ENCODE assay signal across 10 cellular contexts in the genomic region with DNA sequence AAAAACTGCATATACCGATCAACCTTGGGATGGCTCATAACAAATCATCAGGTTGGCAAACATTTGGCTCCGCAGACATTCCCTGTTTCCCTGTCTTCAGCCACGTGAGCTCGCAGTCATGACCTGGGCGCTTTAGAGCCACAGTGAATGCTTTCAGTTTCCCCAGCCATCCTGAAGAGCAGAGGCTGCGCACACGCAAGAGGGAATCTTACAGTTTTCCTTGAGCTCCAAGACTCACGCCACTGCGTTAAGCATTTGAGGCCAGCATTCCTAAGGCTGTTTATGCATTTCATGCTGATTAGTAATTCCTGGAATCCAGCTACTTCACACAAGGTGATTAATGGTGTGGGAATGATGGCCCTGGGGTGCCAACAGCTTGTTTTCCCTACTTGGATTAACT.
DNase-seq lines count a peak whose midpoint lies in the region; ATAC-seq, FAIRE-seq and TF ChIP-seq lines count a peak whose summit lies in the region.
"Had no signal": no experiment of that assay in that cellular context is flagged by ENCODE, and none has a peak within 500 bp of the region (broad histone marks: within the 10 kb centered on the region; RNA-seq: fewer than 3 reads in every experiment).

No MANE protein-coding gene starts in this region.

- peak; percentile 75 for FAIRE-seq in endothelial cell of umbilical vein (lab: Jason Lieb, UNC)

- no peak overlapping the region for H3K4me3 ChIP-seq in AG09309 (ENCODE audit: control insufficient read depth, low read depth, low read length)
- H3K4me3 ChIP-seq in endothelial cell of umbilical vein (replicated peaks in 1 of 3; ENCODE audit: insufficient read depth in 1 of 3, low read depth in 1 of 3, low read length in 3 of 3), result no peak overlapping the region
- H3K4me3 ChIP-seq in muscle layer of duodenum (ENCODE audit: low read depth in 1 of 2, low read length in 2 of 2), result no peak overlapping the region

- H3K27me3 ChIP-seq in endothelial cell of umbilical vein (ENCODE audit: control insufficient read depth in 2 of 2, insufficient read depth in 2 of 2, low read length in 2 of 2), result no peaks in the 10 kb centered on the region
- no peaks in the 10 kb centered on the region for H3K27me3 ChIP-seq in muscle layer of duodenum (ENCODE audit: low read depth, low read length)

- H4K20me1 ChIP-seq in endothelial cell of umbilical vein (replicated peaks; ENCODE audit: control insufficient read depth, extremely low read depth, insufficient read depth, low read length), result no peaks in the 10 kb centered on the region

- intact Hi-C loops in endothelial cell of umbilical vein (cut with micrococcal nuclease), result loop anchor here (2.0 kb wide), 1 partner anchor 90 kb away; no protein-coding TSS in a partner anchor

- peaks cover 46% of the 10 kb centered on the region for H3K4me1 ChIP-seq in endothelial cell of umbilical vein (ENCODE audit: control insufficient read depth, extremely low read depth, insufficient read depth, low read length)
- peaks cover 0 to 4% of the 10 kb centered on the region in 2 donors for H3K4me1 ChIP-seq in muscle layer of duodenum (ENCODE audit: control insufficient read depth in 1 of 2, insufficient read depth in 2 of 2, low read length in 2 of 2)

- peaks cover 6% of the 10 kb centered on the region for H3K79me2 ChIP-seq in endothelial cell of umbilical vein (ENCODE audit: control insufficient read depth, insufficient read depth, low read length)

- no peak for ATAC-seq in GM18870 (IDR thresholded peaks at IDR 0.05; ENCODE audit: unreplicated experiment)
- no peak for ATAC-seq in HG02981 (IDR thresholded peaks at IDR 0.05; ENCODE audit: unreplicated experiment)
- no peak for ATAC-seq in GM19328 (IDR thresholded peaks at IDR 0.05; ENCODE audit: unreplicated experiment)

- H3K4me2 ChIP-seq in endothelial cell of umbilical vein (ENCODE audit: insufficient read depth, low read length), result no peak overlapping the region

- BruUV-seq in endothelial cell of umbilical vein (replicated peaks; lab: Mats Ljungman, UMichigan), result no TSS peak

- POLR2A ChIA-PET in endothelial cell of umbilical vein (lab: Charles Lee), result interaction anchor here (0.6 kb wide), 2 partner anchors 87 to 121 kb away, joined by 4 read pairs; no protein-coding TSS in a partner anchor

- H2AFZ ChIP-seq in endothelial cell of umbilical vein (ENCODE audit: low read depth, low read length), result no peak overlapping the region

- no peak for TF ChIP-seq POLR2A in endothelial cell of umbilical vein (IDR thresholded peaks at IDR 0.05; ENCODE audit: low read depth, low read length)

- H3K36me3 ChIP-seq in endothelial cell of umbilical vein (ENCODE audit: control insufficient read depth in 2 of 2, extremely low read depth in 1 of 2, insufficient read depth in 2 of 2, low read length in 2 of 2) (peaks cover 0 to 2% of the 10 kb centered on the region in 2 experiments), muscle layer of duodenum (ENCODE audit: control insufficient read depth in 1 of 2, insufficient read depth in 2 of 2, low read length in 2 of 2) (peaks cover 0 to 7% of the 10 kb centered on the region in 2 donors)

- DNase-seq in AG09309 (ENCODE audit: low read depth), result peak; percentile 99
- peak; percentile 99 for DNase-seq in NCI-H226
- DNase-seq in endothelial cell of umbilical vein (ENCODE audit: low read depth, low spot score), result peak; percentile 24
- no peak for DNase-seq in NCI-H1048 (lab: John Stamatoyannopoulos, UW)
- DNase-seq: stimulated activated CD4-positive, alpha-beta T cell treated with anti-CD3 and anti-CD28 coated beads, Interleukin-4, amount 100 ng/mL, for 4 hours had no signal

- H3K27ac ChIP-seq in endothelial cell of umbilical vein (ENCODE audit: insufficient read depth, low read depth, low read length) (peak overlapping the region; percentile 94), muscle layer of duodenum (ENCODE audit: low read length) (peak overlapping the region; percentile 52)

- dilution Hi-C loops in endothelial cell of umbilical vein (cut with MboI; ENCODE audit: extremely low pct_ligation_motif_present, low sequenced_read_pairs), result no loop called here

- no peak for TF ChIP-seq CTCF in AG09309 (IDR thresholded peaks at IDR 0.05; ENCODE audit: control insufficient read depth, insufficient read depth, low read depth, low read length, missing control alignments)
- TF ChIP-seq CTCF in endothelial cell of umbilical vein (IDR thresholded peaks at IDR 0.05; ENCODE audit: extremely low read depth in 1 of 2, insufficient read depth in 1 of 2, low read depth in 1 of 2, low read length in 2 of 2), result no peak

- H3K9me3 ChIP-seq in endothelial cell of umbilical vein (replicated peaks; ENCODE audit: control insufficient read depth, insufficient read depth, low read length) (no peaks in the 10 kb centered on the region), muscle layer of duodenum (ENCODE audit: control insufficient read depth in 1 of 2, low read length in 2 of 2) (no peaks in the 10 kb centered on the region)
- H3K9me3 ChIP-seq: Caco-2 had no signal

- CTCF ChIA-PET in endothelial cell of umbilical vein (lab: Charles Lee), result interaction anchor here (0.6 to 3.4 kb wide), 9 partner anchors 14 to 188 kb away, joined by 3 to 20 read pairs (median 3); no protein-coding TSS in a partner anchor

- no peaks in the 10 kb centered on the region for H3K9me1 ChIP-seq in endothelial cell of umbilical vein (replicated peaks; ENCODE audit: control insufficient read depth, extremely low read depth, insufficient read depth, low read length)

- peak overlapping the region; percentile 33 for H3K9ac ChIP-seq in endothelial cell of umbilical vein (replicated peaks; ENCODE audit: extremely low read depth, insufficient read depth, low read length)

TF ChIP-seq in endothelial cell of umbilical vein, 7 proteins besides CTCF, POLR2A, EP300 and RAD21:
- peak; percentile 55 for TF ChIP-seq POLR2AphosphoS5 (IDR thresholded peaks at IDR 0.05; ENCODE audit: insufficient read depth, low read depth, low read length)
- TF ChIP-seq MYC (IDR thresholded peaks at IDR 0.05; ENCODE audit: low read depth, low read length), result no peak
